Comparison of ENCODE assay signal across 1 cellular context in genomic region chr9:89437772-89438171, GRCh38.
TF ChIP-seq lines count a peak whose summit lies in the region.

No MANE protein-coding gene starts in this region.

TF ChIP-seq in H1, 55 proteins besides CTCF, POLR2A, EP300 and RAD21:
- no peak for TF ChIP-seq RXRA (IDR thresholded peaks at IDR 0.05; ENCODE audit: insufficient read depth, low read depth, low read length)
TF ChIP-seq in H1: peak in this region for 0.
